ENCODE assay signal across 8 cellular contexts in the genomic region with DNA sequence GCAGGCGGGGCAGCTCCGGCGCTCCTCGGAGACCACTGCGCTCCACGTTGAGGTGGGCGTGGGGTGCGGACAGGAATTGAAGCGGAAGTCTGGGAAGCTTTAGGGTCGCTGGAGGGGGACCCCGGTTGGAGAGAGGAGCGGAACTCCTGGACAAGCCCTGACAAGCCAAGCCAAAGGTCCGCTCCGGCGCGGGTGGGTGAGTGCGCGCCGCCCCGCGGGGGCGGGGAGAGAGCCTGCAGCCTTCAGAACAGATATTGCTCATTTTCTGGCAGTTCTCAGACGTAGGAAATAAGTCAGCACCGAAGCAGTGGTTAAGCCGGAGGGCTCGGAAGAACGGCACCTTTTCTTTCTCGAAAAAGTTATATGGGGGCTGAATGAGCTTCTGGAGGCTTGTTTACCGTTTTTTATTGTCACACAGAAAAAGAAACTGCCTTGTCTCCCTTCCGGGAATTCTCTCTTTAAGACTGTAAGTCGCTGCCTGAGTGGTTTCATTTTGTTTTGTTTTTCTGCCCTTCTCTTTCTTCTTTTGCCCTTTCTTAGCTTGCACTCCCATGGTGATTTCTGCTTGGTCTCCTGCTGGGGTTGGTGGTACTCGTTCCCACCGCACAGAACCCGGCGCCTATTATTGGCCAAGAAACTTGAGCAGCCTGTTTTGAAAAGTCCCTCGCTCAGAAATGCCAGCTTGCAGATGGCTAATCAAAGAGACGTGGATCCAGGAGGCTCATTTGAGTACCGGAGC. TPM values are rescaled to one million over a fixed set of nuclear protein-coding genes. Genes with fewer than 3 reads are reported as not detected.
DNase-seq lines count a peak whose midpoint lies in the region; ATAC-seq lines count a peak whose summit lies in the region.

No MANE protein-coding gene starts in this region.

- DNase-seq in DMS53 (lab: John Stamatoyannopoulos, UW) (peak; percentile 68), M059J (ENCODE audit: low read depth) (peak; percentile 71), cerebellum (ENCODE audit: low spot score) (peak; percentile 24), kidney tubule cell (ENCODE audit: low spot score) (peak; percentile 66)
- DNase-seq in activated CD4-positive, alpha-beta T cell treated with anti-CD3 and anti-CD28 coated beads for 1 hour = peak; percentile 48
- peak; percentile 58 to 65 for DNase-seq in stimulated activated CD4-positive, alpha-beta T cell treated with anti-CD3 and anti-CD28 coated beads, Interleukin-1b, Interleukin-23, amount 100 ng/mL, for 4 hours (ENCODE audit: low read depth in 2 of 2)

- ATAC-seq in GM21723 (IDR thresholded peaks at IDR 0.05; ENCODE audit: unreplicated experiment) (peak; percentile 49), GM18858 (IDR thresholded peaks at IDR 0.05; ENCODE audit: unreplicated experiment) (no peak)

RNA-seq across cellular contexts. Expression of a gene that starts 0.7 kb away (rescaled TPM):
- total RNA-seq in M059J (2014; rRNA removed; shearing (Covaris generic)) = 11.5 and 21.2 TPM in 2 replicates
- total RNA-seq in cerebellum = 3.1 TPM

RNA-seq across cellular contexts. Expression of a gene that starts 38.8 kb away (rescaled TPM):
- total RNA-seq in M059J (2014; rRNA removed; shearing (Covaris generic)) = 79.1 and 99.1 TPM in 2 replicates
- 13.2 TPM for total RNA-seq in cerebellum
